Comparison of ENCODE assay signal across 2 cellular contexts in the genomic region with DNA sequence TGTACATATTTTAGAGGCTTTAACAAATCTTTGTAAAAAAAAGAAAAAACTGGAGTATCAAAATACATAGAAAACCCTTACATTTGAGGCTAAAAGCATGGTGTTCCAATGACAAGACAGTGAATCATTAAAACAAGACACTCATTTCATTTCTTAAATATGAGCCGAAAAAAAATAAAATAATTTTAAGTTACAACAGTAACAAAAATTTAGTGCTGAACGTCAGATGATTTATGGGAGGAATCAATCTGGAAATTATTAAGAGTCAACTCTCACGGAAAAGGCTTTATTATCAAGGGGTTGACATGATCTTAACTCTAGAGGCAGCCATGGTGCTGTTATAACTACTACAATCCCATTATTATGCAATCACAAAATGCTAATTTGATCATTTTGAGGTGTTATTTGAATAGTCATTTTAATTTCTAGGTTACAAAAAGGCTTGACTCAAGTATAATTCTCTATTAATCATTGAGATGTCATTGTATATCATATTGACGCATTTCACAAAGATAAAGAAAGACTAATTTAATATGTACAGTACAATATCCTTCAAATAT.
TF ChIP-seq lines count a peak whose summit lies in the region.

No MANE protein-coding gene starts in this region.

TF ChIP-seq in IMR-90, 13 proteins besides CTCF, POLR2A, EP300 and RAD21:
- TF ChIP-seq ELK1 (IDR thresholded peaks at IDR 0.05; ENCODE audit: borderline replicate concordance, low read depth, low read length), result no peak
- peak; percentile 71 for TF ChIP-seq CEBPB (IDR thresholded peaks at IDR 0.05; ENCODE audit: low read depth, low read length)
TF ChIP-seq in IMR-90: peak in this region for 1.

TF ChIP-seq in H1, 55 proteins besides CTCF, POLR2A, EP300 and RAD21:
- TF ChIP-seq TAF1 (IDR thresholded peaks at IDR 0.05; ENCODE audit: low read depth, low read length), result no peak
- TF ChIP-seq CEBPB (IDR thresholded peaks at IDR 0.05; ENCODE audit: low read depth, low read length), result peak; percentile 63
